In genomic region chr4:155889036-155889793, GRCh38 we compare ENCODE assay signal across 8 cellular contexts. TPM values are rescaled to one million over a fixed set of nuclear protein-coding genes. Genes with fewer than 3 reads are reported as not detected.
A peak's percentile ranks its signal among the peaks of the same experiment; 100 is the strongest.
DNase-seq lines count a peak whose midpoint lies in the region; ATAC-seq and TF ChIP-seq lines count a peak whose summit lies in the region.

No MANE protein-coding gene starts in this region.

- H3K9me3 ChIP-seq in PC-9 (ENCODE audit: insufficient read depth, low read depth): no peaks in the 10 kb centered on the region

- H3F3A ChIP-seq in PC-9 (ENCODE audit: insufficient read depth, low read depth): no peaks in the 10 kb centered on the region

- H3K36me3 ChIP-seq in PC-9 (ENCODE audit: low read depth): no peaks in the 10 kb centered on the region

- no peak overlapping the region for H3K4me3 ChIP-seq in PC-9

- no peak for TF ChIP-seq POLR2A in GM18505 (IDR thresholded peaks at IDR 0.05; ENCODE audit: borderline replicate concordance, extremely low read depth, insufficient read depth, insufficient read length)

- TF ChIP-seq CTCF in PC-9 (conservative IDR thresholded peaks at IDR 0.05): no peak

- no peak overlapping the region for H3K27ac ChIP-seq in PC-9

- H3K79me2 ChIP-seq in PC-9 (ENCODE audit: low read depth): no peaks in the 10 kb centered on the region

- POLR2A ChIA-PET in PC-9 (lab: Charles Lee; ENCODE audit: unreplicated experiment): no interaction called here

- CTCF ChIA-PET in PC-9 (lab: Charles Lee): no interaction called here

- no TSS peak for BruUV-seq in PC-9 (replicated peaks; lab: Mats Ljungman, UMichigan)

- peak; percentile 33 for DNase-seq in RKO (ENCODE audit: low spot score)
- DNase-seq in kidney tubule cell (ENCODE audit: low spot score): peak; percentile 91
- no peak for DNase-seq in PC-9
- no peak for DNase-seq in T-helper 9 cell
- DNase-seq in stimulated activated naive CD4-positive, alpha-beta T cell (lab: John Stamatoyannopoulos, UW): no peak
- no peak for DNase-seq in NCI-H2029 treated with DMSO at 0.1 percent for 48 hours (lab: John Stamatoyannopoulos, UW)

- no peaks in the 10 kb centered on the region for H4K20me1 ChIP-seq in PC-9 (ENCODE audit: insufficient read depth)

- H3K27me3 ChIP-seq in PC-9 (ENCODE audit: insufficient read depth, low read depth): no peaks in the 10 kb centered on the region

- ATAC-seq in GM18505 (IDR thresholded peaks at IDR 0.05; ENCODE audit: unreplicated experiment) (peak; percentile 82), HG02852 (IDR thresholded peaks at IDR 0.05; ENCODE audit: unreplicated experiment) (peak; percentile 80)

- no peak overlapping the region for H2AFZ ChIP-seq in PC-9

- H3K4me2 ChIP-seq in PC-9: no peak overlapping the region

- intact Hi-C loops in PC-9 (cut with micrococcal nuclease; ENCODE audit: unreplicated experiment): no loop called here

- H3K4me1 ChIP-seq in PC-9 (replicated peaks; ENCODE audit: insufficient read depth): no peaks in the 10 kb centered on the region

- no peaks in the 10 kb centered on the region for H3K9me2 ChIP-seq in PC-9 (ENCODE audit: insufficient read depth)

RNA-seq across cellular contexts. Expression of gene TDO2, which starts 14.3 kb away (rescaled TPM):
- total RNA-seq in PC-9 (2021): 0.83 and 1.3 TPM in 2 replicates

RNA-seq across cellular contexts. Expression of gene ASIC5, which starts 23.1 kb away (rescaled TPM):
- not detected in 2 replicates for total RNA-seq in PC-9 (2021)

Comparison
In these comparisons a context has a peak if more than half of its experiments do, and no peak if none do; other contexts are left out.
1. DNase-seq: peak in RKO (single experiment) and kidney tubule cell (single experiment); none in PC-9 (0 of 2), T-helper 9 cell (single experiment), stimulated activated naive CD4-positive, alpha-beta T cell (0 of 6) and NCI-H2029 treated with DMSO at 0.1 percent for 48 hours (single experiment).